Comparison of ENCODE assay signal across 8 cellular contexts in genomic region chr19:34482380-34483250, GRCh38. TPM values are rescaled to one million over a fixed set of nuclear protein-coding genes. Genes with fewer than 3 reads are reported as not detected.
A peak's percentile ranks its signal among the peaks of the same experiment; 100 is the strongest.
DNase-seq lines count a peak whose midpoint lies in the region; ATAC-seq and TF ChIP-seq lines count a peak whose summit lies in the region.

No MANE protein-coding gene starts in this region.

- peaks cover 0 to 2% of the 10 kb centered on the region in 2 donors for H3K9me3 ChIP-seq in lung (ENCODE audit: control insufficient read depth in 2 of 2, insufficient read depth in 1 of 2, low read length in 1 of 2)

- no peak for DNase-seq in activated T-cell treated with anti-CD3 and anti-CD28 coated beads, Interleukin-2, amount 50 U/mL, for 4 hours
- no peak for DNase-seq in activated T-cell treated with anti-CD3 and anti-CD28 coated beads, Interleukin-2, amount 50 U/mL, for 48 hours
- DNase-seq in choroid plexus epithelial cell (ENCODE audit: low read depth) (peak; percentile 54), lung (ENCODE audit: low spot score) (no peak), NCI-H446 (lab: John Stamatoyannopoulos, UW) (no peak), GM20000 (ENCODE audit: low spot score) (no peak)

- WGBS in lung, 2 donors: 5 to 7% methylated on average over 65 to 72 of the region's 72 CpGs
- WGBS in urinary bladder: 4% methylated on average over 72 of the region's 72 CpGs

- H3K4me1 Mint-ChIP-seq in activated T-cell treated with anti-CD3 and anti-CD28 coated beads, Interleukin-2, amount 50 U/mL, for 4 hours (ENCODE audit: low read depth): peaks cover 8% of the 10 kb centered on the region

- no peaks in the 10 kb centered on the region for H3K36me3 ChIP-seq in lung (ENCODE audit: control insufficient read depth in 2 of 2, insufficient read depth in 2 of 2, low read length in 2 of 2)
- H3K36me3 ChIP-seq in urinary bladder (ENCODE audit: insufficient read depth): no peaks in the 10 kb centered on the region

- peaks cover 62% of the 10 kb centered on the region for H3K27me3 Mint-ChIP-seq in activated T-cell treated with anti-CD3 and anti-CD28 coated beads, Interleukin-2, amount 50 U/mL, for 4 hours (ENCODE audit: low read depth)

- H3K9me3 Mint-ChIP-seq in activated T-cell treated with anti-CD3 and anti-CD28 coated beads, Interleukin-2, amount 50 U/mL, for 4 hours: no peaks in the 10 kb centered on the region

- ATAC-seq in activated T-cell treated with anti-CD3 and anti-CD28 coated beads, Interleukin-2, amount 50 U/mL, for 4 hours: peak; percentile 16 to 39
- no peak for ATAC-seq in lung (ENCODE audit: insufficient read depth, low FRiP score)
- ATAC-seq in HG02840 (IDR thresholded peaks at IDR 0.05; ENCODE audit: low FRiP score, unreplicated experiment): no peak

- H3K4me3 ChIP-seq in choroid plexus epithelial cell (ENCODE audit: low read depth, low read length): peak overlapping the region; percentile 70
- peak overlapping the region; percentile 79 for H3K4me3 ChIP-seq in lung
- H3K4me3 ChIP-seq in urinary bladder (ENCODE audit: low read depth, low read length): peak overlapping the region; percentile 89

- H3K27ac ChIP-seq in lung (ENCODE audit: low read depth in 1 of 2, low read length in 1 of 2) (peak overlapping the region; percentile 68 to 70), urinary bladder (ENCODE audit: low read depth) (peak overlapping the region; percentile 63)

- peaks cover 0 to 10% of the 10 kb centered on the region in 2 donors for H3K4me1 ChIP-seq in lung (ENCODE audit: control insufficient read depth in 2 of 2, insufficient read depth in 2 of 2, low read length in 2 of 2)
- no peaks in the 10 kb centered on the region for H3K4me1 ChIP-seq in urinary bladder (ENCODE audit: insufficient read depth)

- no peaks in the 10 kb centered on the region for H3K27me3 ChIP-seq in lung (ENCODE audit: control insufficient read depth, insufficient read depth)

- peak overlapping the region; percentile 56 for H3K4me3 Mint-ChIP-seq in activated T-cell treated with anti-CD3 and anti-CD28 coated beads, Interleukin-2, amount 50 U/mL, for 4 hours

- no peaks in the 10 kb centered on the region for H3K36me3 Mint-ChIP-seq in activated T-cell treated with anti-CD3 and anti-CD28 coated beads, Interleukin-2, amount 50 U/mL, for 4 hours (ENCODE audit: insufficient read depth)

- TF ChIP-seq CTCF in choroid plexus epithelial cell (conservative IDR thresholded peaks at IDR 0.05; ENCODE audit: low read depth, low read length): no peak
- TF ChIP-seq CTCF in lung (IDR thresholded peaks at IDR 0.05; ENCODE audit: control extremely low read depth, extremely low read depth): no peak
- TF ChIP-seq CTCF in GM20000 (IDR thresholded peaks at IDR 0.05; ENCODE audit: extremely low read depth, missing control alignments): no peak

RNA-seq across cellular contexts. Expression of gene WTIP, which starts 1.1 kb away (rescaled TPM):
- under 1 TPM; 0.38 to 0.98 (median 0.63) TPM for total RNA-seq in activated T-cell treated with anti-CD3 and anti-CD28 coated beads, Interleukin-2, amount 50 U/mL, for 4 hours
- total RNA-seq in lung (10 to 100 TPM; 13.4 to 31.9 TPM), urinary bladder (23.1 TPM)
- polyA plus RNA-seq in lung (10 to 100 TPM in 1 of 2 donors, 1 to 10 TPM in 1; 6.4 to 12.8 TPM), urinary bladder (10.5 TPM)

RNA-seq across cellular contexts. Expression of gene UBA2, which starts 54.4 kb away (rescaled TPM):
- 100 to 1,000 TPM; 182 to 194 (median 194) TPM for total RNA-seq in activated T-cell treated with anti-CD3 and anti-CD28 coated beads, Interleukin-2, amount 50 U/mL, for 4 hours
- total RNA-seq in lung: 10 to 100 TPM; 69.1 to 84.2 TPM
- 10 to 100 TPM; 56.5 to 63.9 TPM for polyA plus RNA-seq in lung
- total RNA-seq in urinary bladder: 119 TPM
- 75.2 TPM for polyA plus RNA-seq in urinary bladder

Comparison
In these comparisons a context has a peak if more than half of its experiments do, and no peak if none do; other contexts are left out.
1. ATAC-seq: peak in activated T-cell treated with anti-CD3 and anti-CD28 coated beads, Interleukin-2, amount 50 U/mL, for 4 hours (2 of 2); none in lung (single experiment) and HG02840 (single experiment).
2. RNA of gene WTIP, which starts 1.1 kb away (total RNA-seq): 13.4 to 31.9 TPM in lung and 23.1 TPM in urinary bladder (single experiment); 0.38 to 0.98 TPM in activated T-cell treated with anti-CD3 and anti-CD28 coated beads, Interleukin-2, amount 50 U/mL, for 4 hours; every median in the first group is over 4 times any median in the second.
3. Peak in every context shown above with its lines, with median percentiles within 50 percentile points of each other: H3K4me3 ChIP-seq.